ENCODE assay signal across 26 cellular contexts in genomic region chr22:17694752-17695151, GRCh38.
"Had no signal": no experiment of that assay in that cellular context is flagged by ENCODE, and none has a peak within 500 bp of the region (broad histone marks: within the 10 kb centered on the region; RNA-seq: fewer than 3 reads in every experiment).

No MANE protein-coding gene starts in this region.

- H3K27ac Mint-ChIP-seq: naive thymus-derived CD4-positive, alpha-beta T cell; progenitor cell of endocrine pancreas had no signal

- H3K4me1 ChIP-seq: right atrium auricular region, stomach, testis, thyroid gland, transverse colon, upper lobe of left lung, vagina had no signal

- H3K4me3 Mint-ChIP-seq: naive thymus-derived CD4-positive, alpha-beta T cell; natural killer cell treated with Interleukin-12 subunit alpha and Interleukin-12 subunit beta and Interleukin-15 and Interleukin-18, amount 100 ng/mL, for 72 hours; stimulated activated naive B cell treated with anti-CD40 and anti-IgM and Interleukin-4, amounts not matched to agents 10 μg/mL and 1 μg/mL and 100 μg/mL, for 72 hours had no signal

- H3K27ac ChIP-seq: ovary, right atrium auricular region, skin epidermis, stomach, testis, thyroid gland, transverse colon, upper lobe of left lung, vagina had no signal

- H3K36me3 ChIP-seq: ovary, transverse colon had no signal

- FAIRE-seq: keratinocyte had no signal

- ATAC-seq: left lobe of liver; mucosa of descending colon; naive thymus-derived CD4-positive, alpha-beta T cell; natural killer cell treated with Interleukin-12 subunit alpha and Interleukin-12 subunit beta and Interleukin-15 and Interleukin-18, amount 100 ng/mL, for 72 hours; sciatic nerve; stimulated activated naive B cell treated with anti-CD40 and anti-IgM and Interleukin-4, amounts not matched to agents 10 μg/mL and 1 μg/mL and 100 μg/mL, for 72 hours; stimulated activated naive CD8-positive, alpha-beta T cell treated with anti-CD3 and anti-CD28 coated beads, Interleukin-15, Interleukin-2, amounts not matched to agents 100 U/mL and 50 U/mL, for 24 hours had no signal

- H3K27me3 ChIP-seq: ovary, right atrium auricular region, stomach, testis, thyroid gland, transverse colon, upper lobe of left lung, vagina had no signal

- H3K27me3 Mint-ChIP-seq: naive thymus-derived CD4-positive, alpha-beta T cell; natural killer cell treated with Interleukin-12 subunit alpha and Interleukin-12 subunit beta and Interleukin-15 and Interleukin-18, amount 100 ng/mL, for 72 hours; progenitor cell of endocrine pancreas; stimulated activated naive B cell treated with anti-CD40 and anti-IgM and Interleukin-4, amounts not matched to agents 10 μg/mL and 1 μg/mL and 100 μg/mL, for 72 hours had no signal

- H3K4me3 ChIP-seq: lung, mucosa of descending colon, ovary, right atrium auricular region, skin epidermis, stomach, testis, thyroid gland, transverse colon, upper lobe of left lung, vagina had no signal

- H3K9me3 ChIP-seq: mucosa of descending colon, ovary, right atrium auricular region, stomach, testis, thyroid gland, transverse colon, upper lobe of left lung, vagina had no signal

- DNase-seq: kidney glomerular epithelial cell; left cardiac atrium; midbrain; mucosa of descending colon; naive thymus-derived CD4-positive, alpha-beta T cell; ovary; stimulated activated CD4-positive, alpha-beta T cell treated with anti-CD3 and anti-CD28 coated beads, Interleukin-12 subunit alpha, Interleukin-12 subunit beta, amount 100 ng/mL, for 4 hours; stimulated activated CD4-positive, alpha-beta T cell treated with anti-CD3 and anti-CD28 coated beads, Interleukin-15, amount 100 ng/mL, for 24 hours; stimulated activated CD4-positive, alpha-beta T cell treated with anti-CD3 and anti-CD28 coated beads, Interleukin-2, amount 100 ng/mL, for 24 hours; stimulated activated CD4-positive, alpha-beta T cell treated with anti-CD3 and anti-CD28 coated beads, Interleukin-4, amount 100 ng/mL, for 1 hour; stimulated activated naive B cell treated with anti-CD40 and anti-IgM and Interleukin-4, amounts not matched to agents 10 μg/mL and 1 μg/mL and 100 μg/mL, for 72 hours; stimulated activated naive CD8-positive, alpha-beta T cell treated with anti-CD3 and anti-CD28 coated beads, Interleukin-15, Interleukin-2, amounts not matched to agents 100 U/mL and 50 U/mL, for 24 hours; stomach; testis; thyroid gland; transverse colon; upper lobe of left lung had no signal

- H3K9me3 Mint-ChIP-seq: naive thymus-derived CD4-positive, alpha-beta T cell; natural killer cell treated with Interleukin-12 subunit alpha and Interleukin-12 subunit beta and Interleukin-15 and Interleukin-18, amount 100 ng/mL, for 72 hours; stimulated activated naive B cell treated with anti-CD40 and anti-IgM and Interleukin-4, amounts not matched to agents 10 μg/mL and 1 μg/mL and 100 μg/mL, for 72 hours had no signal
